In the genomic region with DNA sequence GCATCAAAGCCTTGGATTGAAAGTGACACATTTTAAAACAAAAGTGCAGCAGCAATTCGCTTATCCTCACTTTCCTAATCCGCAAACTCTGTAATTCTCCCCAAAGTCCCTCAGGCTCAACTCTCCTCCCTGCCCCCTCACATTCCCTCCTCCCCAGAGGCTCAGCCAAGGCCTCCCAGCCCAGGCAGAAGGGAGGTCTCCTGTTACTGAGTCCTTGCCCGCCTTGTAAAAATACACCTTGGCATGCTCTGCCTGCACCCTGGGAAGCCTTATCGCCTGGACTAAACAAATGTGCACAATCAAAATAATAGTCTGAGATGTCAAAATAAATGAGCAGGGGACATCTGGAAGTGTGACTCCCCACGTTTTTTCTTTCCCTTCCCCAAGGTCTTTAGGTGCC, we compare ENCODE assay signal across 29 cellular contexts.
A peak's percentile ranks its signal among the peaks of the same experiment; 100 is the strongest.
DNase-seq lines count a peak whose midpoint lies in the region; FAIRE-seq and TF ChIP-seq lines count a peak whose summit lies in the region.
"Had no signal": no experiment of that assay in that cellular context is flagged by ENCODE, and none has a peak within 500 bp of the region (broad histone marks: within the 10 kb centered on the region; RNA-seq: fewer than 3 reads in every experiment).

No MANE protein-coding gene starts in this region.

- no peak for TF ChIP-seq POLR2A in thyroid gland (IDR thresholded peaks at IDR 0.05)

- WGBS in thyroid gland, 2 donors, result 48 to 58% methylated on average over 5 of the region's 5 CpGs

- no peaks in the 10 kb centered on the region for H3K36me3 ChIP-seq in astrocyte (ENCODE audit: insufficient read depth, low read length)
- no peaks in the 10 kb centered on the region for H3K36me3 ChIP-seq in thyroid gland
- no peaks in the 10 kb centered on the region for H3K36me3 ChIP-seq in H7 (replicated peaks; ENCODE audit: control insufficient read depth, insufficient read depth, low read length)
- H3K36me3 ChIP-seq: vagina had no signal

- H3K4me2 ChIP-seq in astrocyte (ENCODE audit: low read length), result no peak overlapping the region

- H3K27me3 ChIP-seq in astrocyte (ENCODE audit: insufficient read depth, low read length) (no peaks in the 10 kb centered on the region), thyroid gland (no peaks in the 10 kb centered on the region), H7 (ENCODE audit: control insufficient read depth, insufficient read depth, low read length) (peaks cover 6% of the 10 kb centered on the region)
- H3K27me3 ChIP-seq: ascending aorta, testis, vagina had no signal

- no peaks in the 10 kb centered on the region for H4K20me1 ChIP-seq in astrocyte (ENCODE audit: insufficient read depth, low read length)

- no peaks in the 10 kb centered on the region for H3K79me2 ChIP-seq in astrocyte (ENCODE audit: insufficient read depth, low read length)

- intact Hi-C loops in thyroid gland (cut with DNase I), result loop anchor here (5.0 kb wide), 1 partner anchor 108 kb away; a partner anchor contains a TSS

- no peak overlapping the region for H2AFZ ChIP-seq in astrocyte (ENCODE audit: low read depth, low read length)

- no peak for FAIRE-seq in astrocyte (lab: Jason Lieb, UNC)
- FAIRE-seq: D721Med, GM12891 had no signal

- no peak overlapping the region for H3K27ac ChIP-seq in astrocyte (ENCODE audit: low read depth, low read length)
- H3K27ac ChIP-seq in thyroid gland, result peak overlapping the region in 1 of 3 donors; percentile 31
- H3K27ac ChIP-seq: testis, vagina had no signal

- peaks cover 2% of the 10 kb centered on the region for H3K36me3 Mint-ChIP-seq in astrocyte (ENCODE audit: low read depth, unreplicated experiment)
- peaks cover 5% of the 10 kb centered on the region for H3K36me3 Mint-ChIP-seq in nephron progenitor cell (ENCODE audit: low read depth)
- H3K36me3 Mint-ChIP-seq: activated naive CD8-positive, alpha-beta T cell treated with anti-CD3 and anti-CD28 coated beads for 36 hours; CD4-positive, CD25-positive, alpha-beta regulatory T cell; IgD-negative memory B cell; stimulated activated naive B cell treated with anti-CD40 and anti-IgM and Interleukin-4, amounts not matched to agents 10 μg/mL and 1 μg/mL and 100 μg/mL, for 72 hours had no signal

- H3K4me3 ChIP-seq in astrocyte (ENCODE audit: insufficient read depth, low read depth, low read length) (no peak overlapping the region), thyroid gland (replicated peaks in 1 of 3) (no peak overlapping the region), H7 (ENCODE audit: insufficient read depth, low read depth, low read length) (no peak overlapping the region)
- H3K4me3 ChIP-seq: ascending aorta, heart right ventricle, testis, vagina had no signal

- DNase-seq in NCI-H2107 treated with DMSO at 0.1 percent for 48 hours (lab: John Stamatoyannopoulos, UW; ENCODE audit: unreplicated experiment) (peak; percentile 59), NCI-H2107 (lab: John Stamatoyannopoulos, UW) (no peak), astrocyte (ENCODE audit: low read depth) (no peak), nephron progenitor cell (no peak), thyroid gland (peak; percentile 13 to 28), H7 (no peak), epidermal melanocyte (ENCODE audit: insufficient read length, low spot score) (no peak), SHP77 treated with DMSO at 0.1 percent for 48 hours (lab: John Stamatoyannopoulos, UW) (no peak)
- DNase-seq: activated CD4-positive, alpha-beta T cell treated with anti-CD3 and anti-CD28 coated beads for 48 hours; activated CD8-positive, alpha-beta memory T cell treated with anti-CD3 and anti-CD28 coated beads for 24 hours; activated effector memory CD4-positive, alpha-beta T cell treated with anti-CD3 and anti-CD28 coated beads, Interleukin-2, amount 50 U/mL, for 16 hours; activated naive CD8-positive, alpha-beta T cell treated with anti-CD3 and anti-CD28 coated beads for 36 hours; CD4-positive, CD25-positive, alpha-beta regulatory T cell; GOT3; heart right ventricle; left cardiac atrium; NCI-H1048; NCI-H187 treated with DMSO at 0.1 percent for 48 hours; PC-3; Right ventricle myocardium superior; stimulated activated naive B cell treated with anti-CD40 and anti-IgM and Interleukin-4, amounts not matched to agents 10 μg/mL and 1 μg/mL and 100 μg/mL, for 72 hours; testis had no signal

- H3K4me1 Mint-ChIP-seq in astrocyte (ENCODE audit: low read depth, unreplicated experiment) (peaks cover 14% of the 10 kb centered on the region), nephron progenitor cell (peaks cover 82% of the 10 kb centered on the region)

- peak overlapping the region; percentile 67 for H3K27ac Mint-ChIP-seq in astrocyte (ENCODE audit: unreplicated experiment)
- peak overlapping the region; percentile 38 for H3K27ac Mint-ChIP-seq in nephron progenitor cell
- H3K27ac Mint-ChIP-seq: activated naive CD8-positive, alpha-beta T cell treated with anti-CD3 and anti-CD28 coated beads for 36 hours; CD4-positive, CD25-positive, alpha-beta regulatory T cell; IgD-negative memory B cell; stimulated activated naive B cell treated with anti-CD40 and anti-IgM and Interleukin-4, amounts not matched to agents 10 μg/mL and 1 μg/mL and 100 μg/mL, for 72 hours; T-helper 2 cell treated with Interferon-gamma antibody and Interleukin-4, amounts not matched to agents 5 μg/mL and 100 μg/mL, for 36 hours had no signal

- TF ChIP-seq CTCF in astrocyte (IDR thresholded peaks at IDR 0.05; ENCODE audit: insufficient read depth, low read depth, low read length) (no peak), nephron progenitor cell (IDR thresholded peaks at IDR 0.05) (no peak), thyroid gland (IDR thresholded peaks at IDR 0.05) (no peak)

- no peaks in the 10 kb centered on the region for H3K4me1 ChIP-seq in astrocyte (ENCODE audit: insufficient read depth, low read length)
- peaks cover 25 to 30% of the 10 kb centered on the region in 2 donors for H3K4me1 ChIP-seq in thyroid gland
- H3K4me1 ChIP-seq: testis had no signal

- no peaks in the 10 kb centered on the region for H3K9me3 ChIP-seq in astrocyte (ENCODE audit: insufficient read depth, low read depth, low read length)
- no peaks in the 10 kb centered on the region for H3K9me3 ChIP-seq in thyroid gland
- H3K9me3 ChIP-seq: ascending aorta, heart right ventricle, testis, vagina had no signal

- no peak overlapping the region for H3K9ac ChIP-seq in astrocyte (ENCODE audit: low read length)

- H3K27me3 Mint-ChIP-seq in astrocyte (ENCODE audit: low read depth, unreplicated experiment), result peaks cover 25% of the 10 kb centered on the region
- H3K27me3 Mint-ChIP-seq in nephron progenitor cell (ENCODE audit: low read depth, poor library complexity), result peaks cover 20% of the 10 kb centered on the region

- H3K4me3 Mint-ChIP-seq in astrocyte (ENCODE audit: unreplicated experiment) (no peak overlapping the region), nephron progenitor cell (peak overlapping the region; percentile 50)
- H3K4me3 Mint-ChIP-seq: activated naive CD8-positive, alpha-beta T cell treated with anti-CD3 and anti-CD28 coated beads for 36 hours; CD4-positive, CD25-positive, alpha-beta regulatory T cell; central memory CD8-positive, alpha-beta T cell; IgD-negative memory B cell; stimulated activated naive B cell treated with anti-CD40 and anti-IgM and Interleukin-4, amounts not matched to agents 10 μg/mL and 1 μg/mL and 100 μg/mL, for 72 hours; T-helper 2 cell treated with Interferon-gamma antibody and Interleukin-4, amounts not matched to agents 5 μg/mL and 100 μg/mL, for 36 hours had no signal

- no peaks in the 10 kb centered on the region for H3K9me3 Mint-ChIP-seq in astrocyte (ENCODE audit: unreplicated experiment)
- H3K9me3 Mint-ChIP-seq in nephron progenitor cell, result no peaks in the 10 kb centered on the region
- H3K9me3 Mint-ChIP-seq: activated naive CD8-positive, alpha-beta T cell treated with anti-CD3 and anti-CD28 coated beads for 36 hours; CD4-positive, CD25-positive, alpha-beta regulatory T cell; central memory CD8-positive, alpha-beta T cell; IgD-negative memory B cell; stimulated activated naive B cell treated with anti-CD40 and anti-IgM and Interleukin-4, amounts not matched to agents 10 μg/mL and 1 μg/mL and 100 μg/mL, for 72 hours; T-helper 2 cell treated with Interferon-gamma antibody and Interleukin-4, amounts not matched to agents 5 μg/mL and 100 μg/mL, for 36 hours had no signal

Comparison
In these comparisons a context has a peak if more than half of its experiments do, and no peak if none do; other contexts are left out.
1. DNase-seq: peak in NCI-H2107 treated with DMSO at 0.1 percent for 48 hours (single experiment) and thyroid gland (2 of 2); none in NCI-H2107 (single experiment), astrocyte (single experiment), nephron progenitor cell (single experiment), H7 (single experiment), epidermal melanocyte (single experiment) and SHP77 treated with DMSO at 0.1 percent for 48 hours (single experiment).